Comparison of ENCODE assay signal across 13 cellular contexts in genomic region chr3:102745881-102746280, GRCh38.
DNase-seq lines count a peak whose midpoint lies in the region; ATAC-seq, FAIRE-seq and TF ChIP-seq lines count a peak whose summit lies in the region.
"Had no signal": no experiment of that assay in that cellular context is flagged by ENCODE, and none has a peak within 500 bp of the region (broad histone marks: within the 10 kb centered on the region; RNA-seq: fewer than 3 reads in every experiment).

No MANE protein-coding gene starts in this region.

- H3K36me3 ChIP-seq in kidney (ENCODE audit: control insufficient read depth in 1 of 2, insufficient read depth in 2 of 2, low read length in 2 of 2): no peaks in the 10 kb centered on the region

- in situ Hi-C loops in astrocyte of the cerebellum (cut with HindIII; ENCODE audit: low sequenced_read_pairs): no loop called here

- no peaks in the 10 kb centered on the region for H3K9me3 Mint-ChIP-seq in nephron
- H3K9me3 Mint-ChIP-seq: activated T-helper 1 cell treated with anti-CD3 and anti-CD28 coated beads, Interleukin-12 subunit alpha, Interleukin-12 subunit beta, Interleukin-2, Interleukin-4 antibody, amounts not matched to agents 30 ng/mL and 10 ng/mL and 1 ng/mL, durations not matched to agents 14 hours and 24 hours and 36 hours; brain had no signal

- H3K27me3 Mint-ChIP-seq in nephron (ENCODE audit: low read depth): peaks cover 8% of the 10 kb centered on the region
- H3K27me3 Mint-ChIP-seq: brain had no signal

- H3K4me1 ChIP-seq in kidney (ENCODE audit: control insufficient read depth in 1 of 2, insufficient read depth in 1 of 2, low read depth in 1 of 2, low read length in 2 of 2): no peaks in the 10 kb centered on the region

- no peak for FAIRE-seq in kidney (lab: Jason Lieb, UNC)
- FAIRE-seq: K562 had no signal

- DNase-seq in DMS53 treated with DMSO at 0.1 percent for 48 hours (lab: John Stamatoyannopoulos, UW; ENCODE audit: unreplicated experiment) (peak; percentile 12), NCI-H526 (lab: John Stamatoyannopoulos, UW) (peak; percentile 9 to 60), astrocyte of the cerebellum (ENCODE audit: low read depth) (peak; percentile 6), kidney (no peak), LoVo (ENCODE audit: low spot score) (no peak)

- H3K4me3 Mint-ChIP-seq in nephron: no peak overlapping the region
- H3K4me3 Mint-ChIP-seq: activated T-helper 1 cell treated with anti-CD3 and anti-CD28 coated beads, Interleukin-12 subunit alpha, Interleukin-12 subunit beta, Interleukin-2, Interleukin-4 antibody, amounts not matched to agents 30 ng/mL and 10 ng/mL and 1 ng/mL, durations not matched to agents 14 hours and 24 hours and 36 hours; brain had no signal

- no peaks in the 10 kb centered on the region for H3K36me3 Mint-ChIP-seq in nephron (ENCODE audit: low read depth)
- H3K36me3 Mint-ChIP-seq: brain had no signal

- H3K27ac ChIP-seq in kidney (ENCODE audit: low read depth in 2 of 2, low read length in 2 of 2): no peak overlapping the region
- H3K27ac ChIP-seq: epithelial cell of prostate, SK-N-MC had no signal

- no peak overlapping the region for H3K27ac Mint-ChIP-seq in nephron
- H3K27ac Mint-ChIP-seq: activated T-helper 1 cell treated with anti-CD3 and anti-CD28 coated beads, Interleukin-12 subunit alpha, Interleukin-12 subunit beta, Interleukin-2, Interleukin-4 antibody, amounts not matched to agents 30 ng/mL and 10 ng/mL and 1 ng/mL, durations not matched to agents 14 hours and 24 hours and 36 hours; brain had no signal

- no peaks in the 10 kb centered on the region for H3K9me3 ChIP-seq in kidney (ENCODE audit: control insufficient read depth in 1 of 2, low read length in 2 of 2)

- intact Hi-C loops in kidney (cut with DNase I): no loop called here

- no peak overlapping the region for H3K9ac ChIP-seq in kidney (ENCODE audit: low read length in 2 of 2)

- ATAC-seq in GM21423 (IDR thresholded peaks at IDR 0.05; ENCODE audit: unreplicated experiment): no peak
- ATAC-seq: activated CD4-positive, CD25-positive, alpha-beta regulatory T cell treated with anti-CD3 and anti-CD28 coated beads, Interleukin-2, amount 50 U/mL, for 24 hours; K562 had no signal

- H3K4me1 Mint-ChIP-seq in nephron: peaks cover 16% of the 10 kb centered on the region

- H3K4me3 ChIP-seq in astrocyte of the cerebellum (ENCODE audit: low read depth, low read length): no peak overlapping the region
- H3K4me3 ChIP-seq in kidney (ENCODE audit: low read length in 2 of 2): no peak overlapping the region
- H3K4me3 ChIP-seq: K562, SK-N-MC had no signal

- TF ChIP-seq CTCF in astrocyte of the cerebellum (IDR thresholded peaks at IDR 0.05; ENCODE audit: low read depth, low read length, missing control alignments): peak; percentile 25
- peak in 2 of 3 experiments; percentile 9 to 28 for TF ChIP-seq CTCF in nephron (IDR thresholded peaks at IDR 0.05; ENCODE audit: unreplicated experiment in 3 of 3)
- TF ChIP-seq CTCF in kidney (IDR thresholded peaks at IDR 0.05; ENCODE audit: borderline replicate concordance, extremely low read depth, insufficient read depth): no peak

Comparison
In these comparisons a context has a peak if more than half of its experiments do, and no peak if none do; other contexts are left out.
1. DNase-seq: peak in DMS53 treated with DMSO at 0.1 percent for 48 hours (single experiment), NCI-H526 (2 of 2) and astrocyte of the cerebellum (single experiment); none in kidney (single experiment) and LoVo (single experiment).